Comparison of ENCODE assay signal across 2 cellular contexts in the genomic region with DNA sequence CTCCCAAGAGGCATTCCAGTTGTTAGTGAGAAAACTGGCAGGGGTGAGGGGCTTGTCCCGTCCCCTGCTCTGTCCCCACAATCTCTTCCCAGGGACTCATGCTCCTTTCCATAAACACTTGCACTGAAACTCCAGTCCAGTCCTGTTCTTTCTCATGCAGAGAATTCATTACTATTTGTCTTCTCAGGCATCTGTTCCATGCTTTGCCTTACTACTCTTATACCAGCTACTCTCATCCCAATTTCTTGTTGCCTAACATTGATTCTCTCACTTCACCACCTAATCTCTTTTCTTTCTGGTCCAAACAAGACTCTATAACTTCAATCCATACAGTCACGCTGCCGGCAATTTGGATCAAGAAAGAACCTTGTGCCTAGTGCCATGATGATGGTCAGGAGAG.
TF ChIP-seq lines count a peak whose summit lies in the region.

No MANE protein-coding gene starts in this region.

TF ChIP-seq in GM23338, 12 proteins besides CTCF, POLR2A, EP300 and RAD21 (continues in another document):
- TF ChIP-seq, protein P1, sequence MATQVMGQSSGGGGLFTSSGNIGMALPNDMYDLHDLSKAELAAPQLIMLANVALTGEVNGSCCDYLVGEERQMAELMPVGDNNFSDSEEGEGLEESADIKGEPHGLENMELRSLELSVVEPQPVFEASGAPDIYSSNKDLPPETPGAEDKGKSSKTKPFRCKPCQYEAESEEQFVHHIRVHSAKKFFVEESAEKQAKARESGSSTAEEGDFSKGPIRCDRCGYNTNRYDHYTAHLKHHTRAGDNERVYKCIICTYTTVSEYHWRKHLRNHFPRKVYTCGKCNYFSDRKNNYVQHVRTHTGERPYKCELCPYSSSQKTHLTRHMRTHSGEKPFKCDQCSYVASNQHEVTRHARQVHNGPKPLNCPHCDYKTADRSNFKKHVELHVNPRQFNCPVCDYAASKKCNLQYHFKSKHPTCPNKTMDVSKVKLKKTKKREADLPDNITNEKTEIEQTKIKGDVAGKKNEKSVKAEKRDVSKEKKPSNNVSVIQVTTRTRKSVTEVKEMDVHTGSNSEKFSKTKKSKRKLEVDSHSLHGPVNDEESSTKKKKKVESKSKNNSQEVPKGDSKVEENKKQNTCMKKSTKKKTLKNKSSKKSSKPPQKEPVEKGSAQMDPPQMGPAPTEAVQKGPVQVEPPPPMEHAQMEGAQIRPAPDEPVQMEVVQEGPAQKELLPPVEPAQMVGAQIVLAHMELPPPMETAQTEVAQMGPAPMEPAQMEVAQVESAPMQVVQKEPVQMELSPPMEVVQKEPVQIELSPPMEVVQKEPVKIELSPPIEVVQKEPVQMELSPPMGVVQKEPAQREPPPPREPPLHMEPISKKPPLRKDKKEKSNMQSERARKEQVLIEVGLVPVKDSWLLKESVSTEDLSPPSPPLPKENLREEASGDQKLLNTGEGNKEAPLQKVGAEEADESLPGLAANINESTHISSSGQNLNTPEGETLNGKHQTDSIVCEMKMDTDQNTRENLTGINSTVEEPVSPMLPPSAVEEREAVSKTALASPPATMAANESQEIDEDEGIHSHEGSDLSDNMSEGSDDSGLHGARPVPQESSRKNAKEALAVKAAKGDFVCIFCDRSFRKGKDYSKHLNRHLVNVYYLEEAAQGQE (IDR thresholded peaks at IDR 0.05; ENCODE audit: unreplicated experiment) = no peak
- TF ChIP-seq CREB1 (CRISPR knock-in tag; IDR thresholded peaks at IDR 0.05; ENCODE audit: low read depth) = no peak
- TF ChIP-seq ZNF114 (CRISPR knock-in tag; IDR thresholded peaks at IDR 0.05) = no peak
- TF ChIP-seq, protein P2, sequence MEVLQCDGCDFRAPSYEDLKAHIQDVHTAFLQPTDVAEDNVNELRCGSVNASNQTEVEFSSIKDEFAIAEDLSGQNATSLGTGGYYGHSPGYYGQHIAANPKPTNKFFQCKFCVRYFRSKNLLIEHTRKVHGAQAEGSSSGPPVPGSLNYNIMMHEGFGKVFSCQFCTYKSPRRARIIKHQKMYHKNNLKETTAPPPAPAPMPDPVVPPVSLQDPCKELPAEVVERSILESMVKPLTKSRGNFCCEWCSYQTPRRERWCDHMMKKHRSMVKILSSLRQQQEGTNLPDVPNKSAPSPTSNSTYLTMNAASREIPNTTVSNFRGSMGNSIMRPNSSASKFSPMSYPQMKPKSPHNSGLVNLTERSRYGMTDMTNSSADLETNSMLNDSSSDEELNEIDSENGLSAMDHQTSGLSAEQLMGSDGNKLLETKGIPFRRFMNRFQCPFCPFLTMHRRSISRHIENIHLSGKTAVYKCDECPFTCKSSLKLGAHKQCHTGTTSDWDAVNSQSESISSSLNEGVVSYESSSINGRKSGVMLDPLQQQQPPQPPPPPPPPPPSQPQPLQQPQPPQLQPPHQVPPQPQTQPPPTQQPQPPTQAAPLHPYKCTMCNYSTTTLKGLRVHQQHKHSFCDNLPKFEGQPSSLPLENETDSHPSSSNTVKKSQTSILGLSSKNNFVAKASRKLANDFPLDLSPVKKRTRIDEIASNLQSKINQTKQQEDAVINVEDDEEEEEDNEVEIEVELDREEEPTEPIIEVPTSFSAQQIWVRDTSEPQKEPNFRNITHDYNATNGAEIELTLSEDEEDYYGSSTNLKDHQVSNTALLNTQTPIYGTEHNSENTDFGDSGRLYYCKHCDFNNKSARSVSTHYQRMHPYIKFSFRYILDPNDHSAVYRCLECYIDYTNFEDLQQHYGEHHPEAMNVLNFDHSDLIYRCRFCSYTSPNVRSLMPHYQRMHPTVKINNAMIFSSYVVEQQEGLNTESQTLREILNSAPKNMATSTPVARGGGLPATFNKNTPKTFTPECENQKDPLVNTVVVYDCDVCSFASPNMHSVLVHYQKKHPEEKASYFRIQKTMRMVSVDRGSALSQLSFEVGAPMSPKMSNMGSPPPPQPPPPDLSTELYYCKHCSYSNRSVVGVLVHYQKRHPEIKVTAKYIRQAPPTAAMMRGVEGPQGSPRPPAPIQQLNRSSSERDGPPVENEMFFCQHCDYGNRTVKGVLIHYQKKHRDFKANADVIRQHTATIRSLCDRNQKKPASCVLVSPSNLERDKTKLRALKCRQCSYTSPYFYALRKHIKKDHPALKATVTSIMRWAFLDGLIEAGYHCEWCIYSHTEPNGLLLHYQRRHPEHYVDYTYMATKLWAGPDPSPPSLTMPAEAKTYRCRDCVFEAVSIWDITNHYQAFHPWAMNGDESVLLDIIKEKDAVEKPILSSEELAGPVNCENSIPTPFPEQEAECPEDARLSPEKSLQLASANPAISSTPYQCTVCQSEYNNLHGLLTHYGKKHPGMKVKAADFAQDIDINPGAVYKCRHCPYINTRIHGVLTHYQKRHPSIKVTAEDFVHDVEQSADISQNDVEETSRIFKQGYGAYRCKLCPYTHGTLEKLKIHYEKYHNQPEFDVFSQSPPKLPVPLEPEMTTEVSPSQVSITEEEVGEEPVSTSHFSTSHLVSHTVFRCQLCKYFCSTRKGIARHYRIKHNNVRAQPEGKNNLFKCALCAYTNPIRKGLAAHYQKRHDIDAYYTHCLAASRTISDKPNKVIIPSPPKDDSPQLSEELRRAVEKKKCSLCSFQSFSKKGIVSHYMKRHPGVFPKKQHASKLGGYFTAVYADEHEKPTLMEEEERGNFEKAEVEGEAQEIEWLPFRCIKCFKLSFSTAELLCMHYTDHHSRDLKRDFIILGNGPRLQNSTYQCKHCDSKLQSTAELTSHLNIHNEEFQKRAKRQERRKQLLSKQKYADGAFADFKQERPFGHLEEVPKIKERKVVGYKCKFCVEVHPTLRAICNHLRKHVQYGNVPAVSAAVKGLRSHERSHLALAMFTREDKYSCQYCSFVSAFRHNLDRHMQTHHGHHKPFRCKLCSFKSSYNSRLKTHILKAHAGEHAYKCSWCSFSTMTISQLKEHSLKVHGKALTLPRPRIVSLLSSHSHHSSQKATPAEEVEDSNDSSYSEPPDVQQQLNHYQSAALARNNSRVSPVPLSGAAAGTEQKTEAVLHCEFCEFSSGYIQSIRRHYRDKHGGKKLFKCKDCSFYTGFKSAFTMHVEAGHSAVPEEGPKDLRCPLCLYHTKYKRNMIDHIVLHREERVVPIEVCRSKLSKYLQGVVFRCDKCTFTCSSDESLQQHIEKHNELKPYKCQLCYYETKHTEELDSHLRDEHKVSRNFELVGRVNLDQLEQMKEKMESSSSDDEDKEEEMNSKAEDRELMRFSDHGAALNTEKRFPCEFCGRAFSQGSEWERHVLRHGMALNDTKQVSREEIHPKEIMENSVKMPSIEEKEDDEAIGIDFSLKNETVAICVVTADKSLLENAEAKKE (CRISPR knock-in tag; IDR thresholded peaks at IDR 0.05) = no peak
- TF ChIP-seq NANOG (IDR thresholded peaks at IDR 0.05; ENCODE audit: borderline replicate concordance) = no peak
- TF ChIP-seq EZH2 (IDR thresholded peaks at IDR 0.05; ENCODE audit: low read depth, unreplicated experiment) = no peak
- TF ChIP-seq JUNB (IDR thresholded peaks at IDR 0.05; ENCODE audit: unreplicated experiment) = no peak
- no peak for TF ChIP-seq ETS1 (IDR thresholded peaks at IDR 0.05)
- TF ChIP-seq ZNF331 (CRISPR knock-in tag; IDR thresholded peaks at IDR 0.05; ENCODE audit: low read depth) = no peak
- no peak for TF ChIP-seq POLR2AphosphoS5 (IDR thresholded peaks at IDR 0.05; ENCODE audit: low read depth)

TF ChIP-seq in SK-N-SH, 30 proteins besides CTCF, POLR2A, EP300 and RAD21 (continued from another document):
- TF ChIP-seq, protein P3, sequence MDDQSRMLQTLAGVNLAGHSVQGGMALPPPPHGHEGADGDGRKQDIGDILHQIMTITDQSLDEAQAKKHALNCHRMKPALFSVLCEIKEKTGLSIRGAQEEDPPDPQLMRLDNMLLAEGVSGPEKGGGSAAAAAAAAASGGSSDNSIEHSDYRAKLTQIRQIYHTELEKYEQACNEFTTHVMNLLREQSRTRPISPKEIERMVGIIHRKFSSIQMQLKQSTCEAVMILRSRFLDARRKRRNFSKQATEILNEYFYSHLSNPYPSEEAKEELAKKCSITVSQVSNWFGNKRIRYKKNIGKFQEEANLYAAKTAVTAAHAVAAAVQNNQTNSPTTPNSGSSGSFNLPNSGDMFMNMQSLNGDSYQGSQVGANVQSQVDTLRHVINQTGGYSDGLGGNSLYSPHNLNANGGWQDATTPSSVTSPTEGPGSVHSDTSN (IDR thresholded peaks at IDR 0.05) = no peak
- TF ChIP-seq, protein P4, sequence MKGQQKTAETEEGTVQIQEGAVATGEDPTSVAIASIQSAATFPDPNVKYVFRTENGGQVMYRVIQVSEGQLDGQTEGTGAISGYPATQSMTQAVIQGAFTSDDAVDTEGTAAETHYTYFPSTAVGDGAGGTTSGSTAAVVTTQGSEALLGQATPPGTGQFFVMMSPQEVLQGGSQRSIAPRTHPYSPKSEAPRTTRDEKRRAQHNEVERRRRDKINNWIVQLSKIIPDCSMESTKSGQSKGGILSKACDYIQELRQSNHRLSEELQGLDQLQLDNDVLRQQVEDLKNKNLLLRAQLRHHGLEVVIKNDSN (IDR thresholded peaks at IDR 0.05; ENCODE audit: borderline replicate concordance, low read depth) = no peak
- no peak for TF ChIP-seq ZBTB33 (IDR thresholded peaks at IDR 0.05; ENCODE audit: borderline replicate concordance, low read depth)
